23 cellular contexts compared by ENCODE assay signal in the genomic region with DNA sequence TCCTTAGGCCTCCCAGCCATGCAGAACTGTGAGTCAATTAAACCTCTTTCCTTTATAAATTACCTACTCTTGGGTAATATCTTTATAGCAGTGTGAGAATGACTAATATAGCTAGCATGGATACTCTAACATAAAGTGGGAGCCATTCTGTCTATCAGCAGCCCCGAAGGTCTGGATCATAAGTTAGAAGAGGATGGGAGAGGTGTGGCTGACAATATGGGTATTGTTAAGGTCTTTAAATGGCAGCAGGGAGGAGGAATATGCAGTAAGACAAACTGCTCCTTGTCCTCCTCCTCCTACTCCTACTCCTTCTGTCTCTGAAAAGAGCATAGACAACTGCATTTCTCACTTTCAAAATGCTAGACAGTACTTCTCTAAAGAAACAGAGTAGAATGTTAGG.
DNase-seq lines count a peak whose midpoint lies in the region; ATAC-seq lines count a peak whose summit lies in the region.
"Had no signal": no experiment of that assay in that cellular context is flagged by ENCODE, and none has a peak within 500 bp of the region (broad histone marks: within the 10 kb centered on the region; RNA-seq: fewer than 3 reads in every experiment).

No MANE protein-coding gene starts in this region.

- no peak for ATAC-seq in GM18868 (IDR thresholded peaks at IDR 0.05; ENCODE audit: unreplicated experiment)
- ATAC-seq in HG03378 (IDR thresholded peaks at IDR 0.05; ENCODE audit: unreplicated experiment) = no peak
- ATAC-seq: A549; CD8-positive, alpha-beta T cell; GM12878 had no signal

- intact Hi-C loops in head of caudate nucleus (cut with DNase I) = loop anchor here (10.0 kb wide), 1 partner anchor 757 kb away; no protein-coding TSS in a partner anchor

- peak; percentile 81 for DNase-seq in COLO829 (ENCODE audit: low spot score)
- DNase-seq in caudate nucleus (lab: John Stamatoyannopoulos, UW) = peak in 18 of 61 donors; percentile 1 to 87 (median 24)
- peak in 24 of 42 donors; percentile 12 to 79 (median 28) for DNase-seq in head of caudate nucleus
- DNase-seq in putamen (ENCODE audit: low spot score) = peak; percentile 75
- no peak for DNase-seq in NCI-H446 (lab: John Stamatoyannopoulos, UW)
- DNase-seq: AML-193; CD4-positive, alpha-beta T cell; CD8-positive, alpha-beta T cell; COR-L47; DMS 273 treated with DMSO at 0.1 percent for 48 hours; DMS153; DMS53; DMS79; DND-41; EL; GDM1 had no signal

- peak overlapping the region; percentile 38 for H3K27ac ChIP-seq in caudate nucleus (ENCODE audit: low read depth, low read length)
- H3K27ac ChIP-seq: 22Rv1; A549; BLaER1 treated with 17β-estradiol and CSF1 and Interleukin-3, amounts not matched to agents 10 nM and 100 nM; C4-2B had no signal

Comparison
In these comparisons a context has a peak if more than half of its experiments do, and no peak if none do; other contexts are left out.
1. DNase-seq: peak in COLO829 (single experiment), head of caudate nucleus (24 of 42) and putamen (single experiment); none in NCI-H446 (0 of 2).